24 cellular contexts compared by ENCODE assay signal in the genomic region with DNA sequence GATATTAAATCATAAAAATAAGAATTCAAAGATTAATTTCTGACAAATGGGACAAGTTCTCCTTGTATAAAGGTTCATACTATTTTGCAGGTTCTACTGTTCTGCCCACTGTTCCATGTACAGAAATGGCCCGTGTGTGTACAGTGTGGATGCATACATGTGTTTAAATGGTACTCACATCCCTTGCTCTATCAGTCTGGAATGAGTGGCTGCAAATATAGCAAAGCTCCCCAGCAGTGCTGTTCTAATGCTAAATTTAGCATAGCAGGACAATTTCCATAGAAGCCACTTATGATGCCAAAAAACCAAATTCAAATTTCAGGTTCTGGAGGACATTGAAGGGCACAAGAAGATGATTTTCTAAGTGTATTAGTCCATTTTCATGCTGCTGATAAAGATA. TPM values are rescaled to one million over a fixed set of nuclear protein-coding genes. Genes with fewer than 3 reads are reported as not detected.
"Had no signal": no experiment of that assay in that cellular context is flagged by ENCODE, and none has a peak within 500 bp of the region (broad histone marks: within the 10 kb centered on the region; RNA-seq: fewer than 3 reads in every experiment).

No MANE protein-coding gene starts in this region.

- DNase-seq: colonic mucosa; cortex of kidney; dermis blood vessel endothelial cell; dorsolateral prefrontal cortex; effector CD4-positive, alpha-beta T cell; effector CD8-positive, alpha-beta T cell; effector memory CD4-positive, alpha-beta T cell; effector memory CD8-positive, alpha-beta T cell; endodermal cell; erythroblast; esophagus squamous epithelium; foreskin fibroblast; foreskin keratinocyte; foreskin melanocyte; gastrocnemius medialis; glutamatergic neuron; head of caudate nucleus; heart left ventricle had no signal

- H3K4me1 ChIP-seq: colonic mucosa had no signal

- H3K27ac ChIP-seq: colonic mucosa, coronary artery, dorsolateral prefrontal cortex, epithelial cell of prostate, esophagus muscularis mucosa, esophagus squamous epithelium, foreskin keratinocyte, gastrocnemius medialis, gastroesophageal sphincter, heart left ventricle had no signal

- H3K9me3 ChIP-seq: colonic mucosa, esophagus muscularis mucosa, esophagus squamous epithelium, gastrocnemius medialis, gastroesophageal sphincter, heart left ventricle had no signal

- H3K4me3 ChIP-seq: colonic mucosa, coronary artery, dorsolateral prefrontal cortex, esophagus muscularis mucosa, esophagus squamous epithelium, gastrocnemius medialis, gastroesophageal sphincter, heart left ventricle had no signal

- H3K36me3 ChIP-seq: colonic mucosa, esophagus squamous epithelium, gastrocnemius medialis had no signal

- ATAC-seq: effector memory CD8-positive, alpha-beta T cell; esophagus mucosa; foreskin keratinocyte; gastrocnemius medialis; gastroesophageal sphincter had no signal

- H3K27me3 ChIP-seq: colonic mucosa, dorsolateral prefrontal cortex, esophagus muscularis mucosa, esophagus squamous epithelium, foreskin keratinocyte, gastrocnemius medialis, gastroesophageal sphincter, heart left ventricle had no signal

RNA-seq across cellular contexts. Expression of a gene that starts 9.4 kb away (rescaled TPM):
- total RNA-seq: frontal cortex had no signal
